Comparison of ENCODE assay signal across 1 cellular context in genomic region chr1:24142546-24143431, GRCh38.
TF ChIP-seq lines count a peak whose summit lies in the region.

Gene IL22RA1 (minus strand): TSS chr1:24143140. CDS start chr1:24143082, 58 bp downstream.

TF ChIP-seq in liver, 16 proteins besides CTCF, POLR2A, EP300 and RAD21 (continued from another document):
- no peak for TF ChIP-seq ATF3 (IDR thresholded peaks at IDR 0.05)
- TF ChIP-seq GABPA (IDR thresholded peaks at IDR 0.05 in 1 of 2, conservative IDR thresholded peaks at IDR 0.05 in 1 of 2), result no peak
- TF ChIP-seq SP1 (IDR thresholded peaks at IDR 0.05), result peak; percentile 29
- no peak for TF ChIP-seq FOXA2 (IDR thresholded peaks at IDR 0.05)
- TF ChIP-seq MAX (IDR thresholded peaks at IDR 0.05), result no peak
- peak; percentile 18 for TF ChIP-seq REST (IDR thresholded peaks at IDR 0.05)
- TF ChIP-seq EGR1 (IDR thresholded peaks at IDR 0.05; ENCODE audit: low read depth in 2 of 2), result no peak
- TF ChIP-seq YY1 (IDR thresholded peaks at IDR 0.05), result no peak
- TF ChIP-seq FOXA1 (IDR thresholded peaks at IDR 0.05), result no peak
